In genomic region chr2:138223321-138223720, GRCh38 we compare ENCODE assay signal across 26 cellular contexts.
A peak's percentile ranks its signal among the peaks of the same experiment; 100 is the strongest.
DNase-seq lines count a peak whose midpoint lies in the region; ATAC-seq, FAIRE-seq and TF ChIP-seq lines count a peak whose summit lies in the region.
"Had no signal": no experiment of that assay in that cellular context is flagged by ENCODE, and none has a peak within 500 bp of the region (broad histone marks: within the 10 kb centered on the region; RNA-seq: fewer than 3 reads in every experiment).

No MANE protein-coding gene starts in this region.

- DNase-seq in NCI-H345 (lab: John Stamatoyannopoulos, UW) (peak; percentile 6), NCI-H345 treated with DMSO at 0.1 percent for 48 hours (lab: John Stamatoyannopoulos, UW; ENCODE audit: unreplicated experiment) (no peak), RKO (ENCODE audit: low spot score) (peak; percentile 32), bronchial epithelial cell (ENCODE audit: low read depth) (peak; percentile 64), HUDEP-2 (lab: John Stamatoyannopoulos, UW; ENCODE audit: unreplicated experiment in 76 of 76) (no peak)
- DNase-seq: 8988T; activated naive CD8-positive, alpha-beta T cell treated with anti-CD3 and anti-CD28 coated beads, Interleukin-2, amount 10 ng/mL, durations not matched to agents 7 days and 5 days; brain microvascular endothelial cell; Caco-2; colonic mucosa; DND-41; effector memory CD8-positive, alpha-beta T cell; esophagus squamous epithelium; glutamatergic neuron; naive thymus-derived CD4-positive, alpha-beta T cell; NCI-H1930; spleen; stimulated activated CD4-positive, alpha-beta T cell treated with anti-CD3 and anti-CD28 coated beads, Interleukin-4, amount 100 ng/mL, for 1 hour; stimulated activated naive CD4-positive, alpha-beta T cell treated with Interleukin-2 at 50 U/mL for 16 hours; T-helper 2 cell had no signal

- no peak for FAIRE-seq in bronchial epithelial cell (lab: Jason Lieb, UNC)
- FAIRE-seq: GM19239, K562 had no signal

- no peaks in the 10 kb centered on the region for H3K36me3 ChIP-seq in bronchial epithelial cell (ENCODE audit: control insufficient read depth, insufficient read depth, low read length)
- H3K36me3 ChIP-seq: BLaER1, brain microvascular endothelial cell, colonic mucosa, esophagus squamous epithelium, spleen had no signal

- TF ChIP-seq CTCF in bronchial epithelial cell (IDR thresholded peaks at IDR 0.05; ENCODE audit: insufficient read depth, low read length, severe bottlenecking) = no peak

- H3K4me3 ChIP-seq in bronchial epithelial cell (ENCODE audit: low read depth, low read length) = no peak overlapping the region
- H3K4me3 ChIP-seq: BLaER1, colonic mucosa, esophagus squamous epithelium, K562, spleen had no signal

- no peak for ATAC-seq in HG03378 (IDR thresholded peaks at IDR 0.05; ENCODE audit: unreplicated experiment)
- no peak for ATAC-seq in GM19324 (IDR thresholded peaks at IDR 0.05; ENCODE audit: low FRiP score, unreplicated experiment)
- no peak for ATAC-seq in activated CD4-positive, CD25-positive, alpha-beta regulatory T cell treated with anti-CD3 and anti-CD28 coated beads, Interleukin-2, amount 50 U/mL, for 24 hours
- ATAC-seq: effector memory CD8-positive, alpha-beta T cell; K562; naive thymus-derived CD4-positive, alpha-beta T cell had no signal

- no peaks in the 10 kb centered on the region for H3K27me3 ChIP-seq in bronchial epithelial cell (ENCODE audit: control insufficient read depth, insufficient read depth, low read length)
- H3K27me3 ChIP-seq: BLaER1, brain microvascular endothelial cell, colonic mucosa, esophagus squamous epithelium, spleen had no signal

Comparison
In these comparisons a context has a peak if more than half of its experiments do, and no peak if none do; other contexts are left out.
1. DNase-seq: peak in NCI-H345 (single experiment), RKO (single experiment) and bronchial epithelial cell (single experiment); none in NCI-H345 treated with DMSO at 0.1 percent for 48 hours (single experiment) and HUDEP-2 (0 of 76).